Comparison of ENCODE assay signal across 1 cellular context in genomic region chr2:105737980-105738657, GRCh38.
TF ChIP-seq lines count a peak whose summit lies in the region.

No MANE protein-coding gene starts in this region.

TF ChIP-seq in GM12878, 131 proteins besides CTCF, POLR2A, EP300 and RAD21 (continued from another document):
- TF ChIP-seq, protein P1, sequence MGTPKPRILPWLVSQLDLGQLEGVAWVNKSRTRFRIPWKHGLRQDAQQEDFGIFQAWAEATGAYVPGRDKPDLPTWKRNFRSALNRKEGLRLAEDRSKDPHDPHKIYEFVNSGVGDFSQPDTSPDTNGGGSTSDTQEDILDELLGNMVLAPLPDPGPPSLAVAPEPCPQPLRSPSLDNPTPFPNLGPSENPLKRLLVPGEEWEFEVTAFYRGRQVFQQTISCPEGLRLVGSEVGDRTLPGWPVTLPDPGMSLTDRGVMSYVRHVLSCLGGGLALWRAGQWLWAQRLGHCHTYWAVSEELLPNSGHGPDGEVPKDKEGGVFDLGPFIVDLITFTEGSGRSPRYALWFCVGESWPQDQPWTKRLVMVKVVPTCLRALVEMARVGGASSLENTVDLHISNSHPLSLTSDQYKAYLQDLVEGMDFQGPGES (IDR thresholded peaks at IDR 0.05) = no peak
- TF ChIP-seq STAT3 (IDR thresholded peaks at IDR 0.05; ENCODE audit: low read depth, low read length) (no peak), BRCA1 (IDR thresholded peaks at IDR 0.05; ENCODE audit: low read depth, low read length) (no peak), RB1 (IDR thresholded peaks at IDR 0.05; ENCODE audit: borderline replicate concordance) (no peak), HDGF (IDR thresholded peaks at IDR 0.05) (no peak)
- TF ChIP-seq, protein P2, sequence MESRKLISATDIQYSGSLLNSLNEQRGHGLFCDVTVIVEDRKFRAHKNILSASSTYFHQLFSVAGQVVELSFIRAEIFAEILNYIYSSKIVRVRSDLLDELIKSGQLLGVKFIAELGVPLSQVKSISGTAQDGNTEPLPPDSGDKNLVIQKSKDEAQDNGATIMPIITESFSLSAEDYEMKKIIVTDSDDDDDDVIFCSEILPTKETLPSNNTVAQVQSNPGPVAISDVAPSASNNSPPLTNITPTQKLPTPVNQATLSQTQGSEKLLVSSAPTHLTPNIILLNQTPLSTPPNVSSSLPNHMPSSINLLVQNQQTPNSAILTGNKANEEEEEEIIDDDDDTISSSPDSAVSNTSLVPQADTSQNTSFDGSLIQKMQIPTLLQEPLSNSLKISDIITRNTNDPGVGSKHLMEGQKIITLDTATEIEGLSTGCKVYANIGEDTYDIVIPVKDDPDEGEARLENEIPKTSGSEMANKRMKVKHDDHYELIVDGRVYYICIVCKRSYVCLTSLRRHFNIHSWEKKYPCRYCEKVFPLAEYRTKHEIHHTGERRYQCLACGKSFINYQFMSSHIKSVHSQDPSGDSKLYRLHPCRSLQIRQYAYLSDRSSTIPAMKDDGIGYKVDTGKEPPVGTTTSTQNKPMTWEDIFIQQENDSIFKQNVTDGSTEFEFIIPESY (IDR thresholded peaks at IDR 0.05) = no peak
- TF ChIP-seq, protein P3, sequence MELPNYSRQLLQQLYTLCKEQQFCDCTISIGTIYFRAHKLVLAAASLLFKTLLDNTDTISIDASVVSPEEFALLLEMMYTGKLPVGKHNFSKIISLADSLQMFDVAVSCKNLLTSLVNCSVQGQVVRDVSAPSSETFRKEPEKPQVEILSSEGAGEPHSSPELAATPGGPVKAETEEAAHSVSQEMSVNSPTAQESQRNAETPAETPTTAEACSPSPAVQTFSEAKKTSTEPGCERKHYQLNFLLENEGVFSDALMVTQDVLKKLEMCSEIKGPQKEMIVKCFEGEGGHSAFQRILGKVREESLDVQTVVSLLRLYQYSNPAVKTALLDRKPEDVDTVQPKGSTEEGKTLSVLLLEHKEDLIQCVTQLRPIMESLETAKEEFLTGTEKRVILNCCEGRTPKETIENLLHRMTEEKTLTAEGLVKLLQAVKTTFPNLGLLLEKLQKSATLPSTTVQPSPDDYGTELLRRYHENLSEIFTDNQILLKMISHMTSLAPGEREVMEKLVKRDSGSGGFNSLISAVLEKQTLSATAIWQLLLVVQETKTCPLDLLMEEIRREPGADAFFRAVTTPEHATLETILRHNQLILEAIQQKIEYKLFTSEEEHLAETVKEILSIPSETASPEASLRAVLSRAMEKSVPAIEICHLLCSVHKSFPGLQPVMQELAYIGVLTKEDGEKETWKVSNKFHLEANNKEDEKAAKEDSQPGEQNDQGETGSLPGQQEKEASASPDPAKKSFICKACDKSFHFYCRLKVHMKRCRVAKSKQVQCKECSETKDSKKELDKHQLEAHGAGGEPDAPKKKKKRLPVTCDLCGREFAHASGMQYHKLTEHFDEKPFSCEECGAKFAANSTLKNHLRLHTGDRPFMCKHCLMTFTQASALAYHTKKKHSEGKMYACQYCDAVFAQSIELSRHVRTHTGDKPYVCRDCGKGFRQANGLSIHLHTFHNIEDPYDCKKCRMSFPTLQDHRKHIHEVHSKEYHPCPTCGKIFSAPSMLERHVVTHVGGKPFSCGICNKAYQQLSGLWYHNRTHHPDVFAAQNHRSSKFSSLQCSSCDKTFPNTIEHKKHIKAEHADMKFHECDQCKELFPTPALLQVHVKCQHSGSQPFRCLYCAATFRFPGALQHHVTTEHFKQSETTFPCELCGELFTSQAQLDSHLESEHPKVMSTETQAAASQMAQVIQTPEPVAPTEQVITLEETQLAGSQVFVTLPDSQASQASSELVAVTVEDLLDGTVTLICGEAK (IDR thresholded peaks at IDR 0.05; ENCODE audit: borderline replicate concordance) = no peak
